24 cellular contexts compared by ENCODE assay signal in the genomic region with DNA sequence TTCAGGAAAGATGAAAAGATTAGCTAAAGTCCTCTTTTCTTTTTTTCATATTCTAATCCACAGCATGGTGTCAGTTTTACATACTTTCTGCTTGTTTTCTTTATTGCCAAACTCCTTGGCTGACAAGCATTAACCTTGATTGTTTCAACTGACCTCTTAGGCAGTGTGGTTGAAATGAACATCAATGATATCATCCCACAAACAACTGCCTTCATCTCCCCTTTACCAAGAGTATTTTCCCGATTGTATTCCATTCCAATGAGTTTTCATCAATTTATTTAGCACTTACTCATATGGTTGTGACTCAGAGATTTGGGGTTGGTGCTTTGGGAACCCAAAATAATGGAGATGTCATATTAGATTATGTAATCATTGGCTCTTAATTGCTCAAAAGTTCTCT.
DNase-seq lines count a peak whose midpoint lies in the region; TF ChIP-seq lines count a peak whose summit lies in the region.
"Had no signal": no experiment of that assay in that cellular context is flagged by ENCODE, and none has a peak within 500 bp of the region (broad histone marks: within the 10 kb centered on the region; RNA-seq: fewer than 3 reads in every experiment).

No MANE protein-coding gene starts in this region.

- TF ChIP-seq CTCF in 22Rv1 (IDR thresholded peaks at IDR 0.05) (no peak), brain microvascular endothelial cell (IDR thresholded peaks at IDR 0.05; ENCODE audit: low read depth, low read length, missing control alignments) (no peak)

- no peak overlapping the region for H3K4me3 ChIP-seq in brain microvascular endothelial cell (ENCODE audit: low read depth, low read length)
- H3K4me3 ChIP-seq: BLaER1, PC-9, prostate gland, SJSA1, upper lobe of right lung had no signal

- H3K27ac ChIP-seq in 22Rv1, result peak overlapping the region; percentile 93
- no peak overlapping the region for H3K27ac ChIP-seq in brain microvascular endothelial cell
- H3K27ac ChIP-seq: BLaER1, PC-9, prostate gland, SJSA1, upper lobe of right lung had no signal

- DNase-seq in HCEC 1CT (peak; percentile 52), brain microvascular endothelial cell (peak; percentile 13), glomerular visceral epithelial cell (ENCODE audit: extremely low spot score) (peak; percentile 37), SKM-1 (lab: John Stamatoyannopoulos, UW; ENCODE audit: unreplicated experiment) (no peak), medulla oblongata (ENCODE audit: extremely low spot score) (no peak), globus pallidus (ENCODE audit: low spot score) (no peak), COR-L47 (lab: John Stamatoyannopoulos, UW) (no peak)
- DNase-seq: activated CD4-positive, alpha-beta T cell treated with anti-CD3 and anti-CD28 coated beads, Interleukin-2, amount 50 U/mL, for 48 hours; activated effector memory CD4-positive, alpha-beta T cell treated with anti-CD3 and anti-CD28 coated beads, Interleukin-2, amount 50 U/mL, for 16 hours; Calu3; cortex of kidney; GDM1; MV-4-11; NCI-H1694 treated with DMSO at 0.1 percent for 48 hours; NCI-H345; small intestine; stimulated activated CD4-positive, alpha-beta T cell treated with anti-CD3 and anti-CD28 coated beads, Interleukin-4, amount 100 ng/mL, for 1 hour; stimulated activated naive CD8-positive, alpha-beta T cell treated with anti-CD3 and anti-CD28 coated beads, Interleukin-15, amount 100 ng/mL, for 72 hours; upper lobe of right lung had no signal

- H3K36me3 ChIP-seq in brain microvascular endothelial cell (replicated peaks), result no peaks in the 10 kb centered on the region
- H3K36me3 ChIP-seq: BLaER1, prostate gland, SJSA1, upper lobe of right lung had no signal

- in situ Hi-C loops in brain microvascular endothelial cell (cut with HindIII; ENCODE audit: low pct_ligation_motif_present, low sequenced_read_pairs), result no loop called here

- H3K27me3 ChIP-seq in brain microvascular endothelial cell (replicated peaks), result no peaks in the 10 kb centered on the region
- H3K27me3 ChIP-seq: BLaER1, SJSA1, upper lobe of right lung had no signal

Comparison
In these comparisons a context has a peak if more than half of its experiments do, and no peak if none do; other contexts are left out.
1. DNase-seq: peak in HCEC 1CT (single experiment), brain microvascular endothelial cell (single experiment) and glomerular visceral epithelial cell (single experiment); none in SKM-1 (single experiment), medulla oblongata (single experiment), globus pallidus (single experiment) and COR-L47 (single experiment).